Comparison of ENCODE assay signal across 19 cellular contexts in genomic region chrX:675896-676295, GRCh38. TPM values are rescaled to one million over a fixed set of nuclear protein-coding genes. Genes with fewer than 3 reads are reported as not detected.
DNase-seq lines count a peak whose midpoint lies in the region; ATAC-seq, FAIRE-seq and TF ChIP-seq lines count a peak whose summit lies in the region.
"Had no signal": no experiment of that assay in that cellular context is flagged by ENCODE, and none has a peak within 500 bp of the region (broad histone marks: within the 10 kb centered on the region; RNA-seq: fewer than 3 reads in every experiment).

No MANE protein-coding gene starts in this region.

- peaks cover 17% of the 10 kb centered on the region for H3K27me3 Mint-ChIP-seq in H9 (ENCODE audit: low read depth)
- H3K27me3 Mint-ChIP-seq in endodermal cell (ENCODE audit: insufficient read depth): peaks cover 17% of the 10 kb centered on the region
- H3K27me3 Mint-ChIP-seq in nephron progenitor cell (ENCODE audit: low read depth, poor library complexity): peaks cover 17% of the 10 kb centered on the region

- H3K23ac ChIP-seq in H9 (ENCODE audit: insufficient read length, low read depth, low read length): no peak overlapping the region

- H3K9me3 Mint-ChIP-seq in H9 (peaks cover 8 to 11% of the 10 kb centered on the region in 2 experiments; a peak in 2 of 5 replicates), endodermal cell (no peaks in the 10 kb centered on the region), nephron progenitor cell (peaks cover 3% of the 10 kb centered on the region)
- H3K9me3 Mint-ChIP-seq: CD4-positive, alpha-beta T cell had no signal

- H3K9me3 ChIP-seq in H9 (ENCODE audit: control insufficient read depth, low read depth, low read length): no peaks in the 10 kb centered on the region
- no peaks in the 10 kb centered on the region for H3K9me3 ChIP-seq in endodermal cell (ENCODE audit: control insufficient read depth, low read length)
- H3K9me3 ChIP-seq: A549, Caco-2, SJCRH30 had no signal

- H2BK15ac ChIP-seq in H9 (ENCODE audit: low read depth, low read length): no peak overlapping the region

- FAIRE-seq in frontal cortex (lab: Jason Lieb, UNC): no peak
- FAIRE-seq: A549, GM19239, K562 had no signal

- H3K4ac ChIP-seq in H9 (ENCODE audit: low read depth, low read length): no peak overlapping the region

- no peak overlapping the region; a peak in 1 of 5 replicates for H3K4me3 Mint-ChIP-seq in H9
- no peak overlapping the region for H3K4me3 Mint-ChIP-seq in endodermal cell
- H3K4me3 Mint-ChIP-seq in nephron progenitor cell: no peak overlapping the region
- H3K4me3 Mint-ChIP-seq: CD4-positive, alpha-beta T cell had no signal

- H3K27ac Mint-ChIP-seq in H9: peak overlapping the region; percentile 36 to 90 (median 87); a peak in 6 of 7 replicates
- peak overlapping the region; percentile 44 for H3K27ac Mint-ChIP-seq in endodermal cell
- peak overlapping the region; percentile 51 for H3K27ac Mint-ChIP-seq in nephron progenitor cell
- H3K27ac Mint-ChIP-seq: CD4-positive, alpha-beta T cell had no signal

- H4K20me1 ChIP-seq in H9 (ENCODE audit: control insufficient read depth, insufficient read depth, insufficient read length): no peaks in the 10 kb centered on the region

- H3K4me1 ChIP-seq in H9 (ENCODE audit: insufficient read depth, low read length) (no peaks in the 10 kb centered on the region), endodermal cell (ENCODE audit: control insufficient read depth, insufficient read depth, low read length) (no peaks in the 10 kb centered on the region)
- H3K4me1 ChIP-seq: A549, Caco-2, SJCRH30 had no signal

- H3K4me3 ChIP-seq in endodermal cell (ENCODE audit: low read length): no peak overlapping the region
- H3K4me3 ChIP-seq: A549, K562, PC-9, SJCRH30 had no signal

- H3T11ph ChIP-seq in H9 (ENCODE audit: low read length): no peak overlapping the region

- no peak overlapping the region for H3K56ac ChIP-seq in H9 (ENCODE audit: insufficient read length, low read depth, low read length)

- ATAC-seq in sciatic nerve: no peak
- ATAC-seq: A549, K562 had no signal

- in situ Hi-C loops in GM13977 (cut with MboI; ENCODE audit: low pct_unique_long_range_greater_than_20kb, low sequenced_read_pairs, unreplicated experiment): no loop called here

- no CpG with 5 or more reads among the region's 16 CpGs for WGBS in H9 (ENCODE audit: extremely low coverage, insufficient read length, low lambda C conversion rate)
- WGBS in endodermal cell (ENCODE audit: insufficient coverage in 1 of 2, insufficient read length in 1 of 2), 2 experiments: 70 to 80% methylated on average over 11 to 16 of the region's 16 CpGs

- no peak overlapping the region for H2AK5ac ChIP-seq in H9 (ENCODE audit: insufficient read length, low read length)

- H4K91ac ChIP-seq in H9 (ENCODE audit: insufficient read length, low read depth, low read length): no peak overlapping the region

- H4K8ac ChIP-seq in H9 (replicated peaks; ENCODE audit: insufficient read length, low read depth, low read length): no peak overlapping the region

- H3K27me3 ChIP-seq in H9 (ENCODE audit: insufficient read depth, low read length): no peaks in the 10 kb centered on the region
- H3K27me3 ChIP-seq in endodermal cell (ENCODE audit: control insufficient read depth, insufficient read depth, low read length, poor library complexity, severe bottlenecking): no peaks in the 10 kb centered on the region
- H3K27me3 ChIP-seq: SJCRH30 had no signal

- H3K9ac ChIP-seq in H9 (ENCODE audit: extremely low read depth, insufficient read length, low read length) (no peak overlapping the region), endodermal cell (ENCODE audit: extremely low read depth, low read length, poor library complexity, severe bottlenecking) (no peak overlapping the region)

- no peaks in the 10 kb centered on the region for H3K79me1 ChIP-seq in H9 (ENCODE audit: insufficient read depth, low read depth, low read length, poor library complexity, severe bottlenecking)

- DNase-seq in H9 (peak; percentile 57), endodermal cell (peak; percentile 75), nephron progenitor cell (no peak), sciatic nerve (ENCODE audit: low spot score) (peak; percentile 18), NCI-H2029 treated with DMSO at 0.1 percent for 48 hours (lab: John Stamatoyannopoulos, UW) (no peak), NCI-H226 (no peak), GM13977 (ENCODE audit: low spot score) (no peak), frontal cortex (ENCODE audit: low spot score in 2 of 2) (no peak)
- DNase-seq: Caco-2; CD4-positive, alpha-beta T cell; GF-D8; NCI-H1105; NCI-H2107; NCI-H524; PC-9; SJCRH30 had no signal

- H2BK5ac ChIP-seq in H9 (ENCODE audit: insufficient read length, low read length): no peak overlapping the region

- no peak overlapping the region for H3K27ac ChIP-seq in H9 (ENCODE audit: insufficient read length, low read depth, low read length)
- peak overlapping the region; percentile 60 for H3K27ac ChIP-seq in endodermal cell (ENCODE audit: low read depth, low read length)
- H3K27ac ChIP-seq: A549, PC-9, SJCRH30 had no signal

- no peaks in the 10 kb centered on the region for H3K36me3 ChIP-seq in endodermal cell (ENCODE audit: control insufficient read depth, insufficient read depth, low read length)
- H3K36me3 ChIP-seq: SJCRH30 had no signal

- H3K23me2 ChIP-seq in H9 (ENCODE audit: insufficient read length, low read depth, low read length, poor library complexity, severe bottlenecking): no peaks in the 10 kb centered on the region

- no peak overlapping the region for H3K4me2 ChIP-seq in H9 (ENCODE audit: insufficient read depth, insufficient read length, low read length)
- H3K4me2 ChIP-seq: A549, PC-9 had no signal

- H3K4me1 Mint-ChIP-seq in H9 (peaks cover 12 to 13% of the 10 kb centered on the region in 2 experiments), endodermal cell (peaks cover 7% of the 10 kb centered on the region), nephron progenitor cell (peaks cover 58% of the 10 kb centered on the region)

- no peak overlapping the region; the same call in 1 of the 2 replicates for H3K14ac ChIP-seq in H9 (ENCODE audit: insufficient read depth, low read length)

- intact Hi-C loops in sciatic nerve (cut with DNase I): no loop called here

- H2BK12ac ChIP-seq in H9 (ENCODE audit: insufficient read length, low read depth, low read length): no peak overlapping the region

- no peak overlapping the region for H2AFZ ChIP-seq in H9 (ENCODE audit: low read length)
- H2AFZ ChIP-seq: PC-9 had no signal

- H2BK120ac ChIP-seq in H9 (ENCODE audit: low read depth, low read length, poor library complexity, severe bottlenecking): no peak overlapping the region

- TF ChIP-seq CTCF in H9 (conservative IDR thresholded peaks at IDR 0.05) (no peak), endodermal cell (conservative IDR thresholded peaks at IDR 0.05) (no peak), nephron progenitor cell (IDR thresholded peaks at IDR 0.05) (no peak), GM13977 (IDR thresholded peaks at IDR 0.05; ENCODE audit: extremely low read depth, insufficient read depth, missing control alignments) (no peak)

- no peak overlapping the region for H4K5ac ChIP-seq in H9 (ENCODE audit: insufficient read length, low read depth, low read length)

- peaks cover 0 to 2% (median 0%) of the 10 kb centered on the region in 3 experiments; a peak in 3 of 7 replicates for H3K36me3 Mint-ChIP-seq in H9 (ENCODE audit: insufficient read depth in 1 of 3, low read depth in 3 of 3)
- H3K36me3 Mint-ChIP-seq in endodermal cell (ENCODE audit: low read depth): no peaks in the 10 kb centered on the region
- no peaks in the 10 kb centered on the region for H3K36me3 Mint-ChIP-seq in nephron progenitor cell (ENCODE audit: low read depth)

- H2BK20ac ChIP-seq in H9 (ENCODE audit: low read depth, low read length, poor library complexity, severe bottlenecking): no peak overlapping the region

- no peaks in the 10 kb centered on the region for H3K79me2 ChIP-seq in H9 (ENCODE audit: insufficient read depth, low read length)

- H3K18ac ChIP-seq in H9 (ENCODE audit: insufficient read length, low read depth, low read length): peak overlapping the region; percentile 42

RNA-seq across cellular contexts. Expression of gene SHOX, which starts 45.3 kb away (rescaled TPM):
- total RNA-seq in H9 (2021) (0.18 and 0.24 TPM in 2 replicates), endodermal cell (not detected), sciatic nerve (0.36 TPM), frontal cortex (not detected)
- 0.14 TPM for polyA plus RNA-seq in endodermal cell (2013, experiment 1 of 2)
- 0.37 TPM for polyA plus RNA-seq in endodermal cell (2013, experiment 2 of 2)
- total RNA-seq: Caco-2; CD4-positive, alpha-beta T cell; K562; PC-9; SJCRH30 had no signal
- polyA plus RNA-seq: A549, K562 had no signal

Comparison
In these comparisons a context has a peak if more than half of its experiments do, and no peak if none do; other contexts are left out.
1. DNase-seq: peak in H9 (single experiment), endodermal cell (single experiment) and sciatic nerve (single experiment); none in nephron progenitor cell (single experiment), NCI-H2029 treated with DMSO at 0.1 percent for 48 hours (single experiment), NCI-H226 (single experiment), GM13977 (single experiment) and frontal cortex (0 of 2).
2. Peak in every context shown above with its lines, with median percentiles within 50 percentile points of each other: H3K27ac Mint-ChIP-seq.